ENCODE assay signal across 8 cellular contexts in the genomic region with DNA sequence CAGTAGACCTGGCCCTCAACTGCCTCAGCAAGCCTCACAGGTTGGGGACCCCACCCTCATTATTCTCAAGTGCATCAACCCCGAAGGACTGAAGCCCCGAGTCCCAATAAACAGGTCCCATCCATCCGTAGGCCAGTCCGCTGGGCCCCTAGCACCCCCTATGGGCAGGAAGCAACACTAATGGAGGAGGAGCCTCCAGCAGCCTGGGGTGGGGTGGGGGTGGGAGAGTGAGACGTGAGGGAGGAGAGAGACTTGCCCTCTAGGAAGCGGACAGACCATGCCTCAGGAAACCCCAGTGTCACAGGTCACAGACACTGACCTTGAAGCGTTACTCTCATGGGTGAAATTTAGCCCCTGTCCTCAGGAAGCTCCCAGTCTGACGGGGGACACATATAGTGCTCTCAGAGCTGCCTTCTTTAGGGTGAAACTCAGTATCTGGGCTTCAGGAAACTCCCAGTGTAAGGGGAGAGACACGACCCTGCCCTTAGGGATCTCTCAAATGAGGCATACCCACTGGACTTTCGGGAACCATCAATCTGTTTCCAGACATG.
DNase-seq lines count a peak whose midpoint lies in the region; ATAC-seq and TF ChIP-seq lines count a peak whose summit lies in the region.

No MANE protein-coding gene starts in this region.

- CTCF ChIA-PET in A673 (lab: Charles Lee), result no interaction called here

- peak overlapping the region; percentile 92 for H3K27ac ChIP-seq in A673 (ENCODE audit: low read depth, low read length, poor library complexity, severe bottlenecking)

- H3K36me3 Mint-ChIP-seq in brain, result peaks cover 12% of the 10 kb centered on the region

- peaks cover 2% of the 10 kb centered on the region for H3K27me3 Mint-ChIP-seq in brain

- DNase-seq in A673 (ENCODE audit: low spot score), result peak; percentile 82
- peak; percentile 66 for DNase-seq in GM06990 (ENCODE audit: extremely low read depth, insufficient read length)
- peak; percentile 37 for DNase-seq in NAMALWA (ENCODE audit: low spot score)
- DNase-seq in mucosa of gallbladder (ENCODE audit: low spot score), result peak; percentile 66
- DNase-seq in AG20443 (ENCODE audit: low spot score), result no peak
- DNase-seq in putamen (ENCODE audit: low spot score), result no peak

- H3K27me3 ChIP-seq in A673 (replicated peaks; ENCODE audit: insufficient read depth, low read depth, low read length, poor library complexity), result no peaks in the 10 kb centered on the region
- H3K27me3 ChIP-seq in GM06990 (replicated peaks; ENCODE audit: control insufficient read depth, insufficient read depth, low read length), result peaks cover 2% of the 10 kb centered on the region

- H3K4me3 ChIP-seq in A673 (ENCODE audit: low read depth, low read length, poor library complexity, severe bottlenecking) (peak overlapping the region; percentile 39), GM06990 (replicated peaks; ENCODE audit: low read depth, low read length) (peak overlapping the region; percentile 43)

- TF ChIP-seq CTCF in A673 (conservative IDR thresholded peaks at IDR 0.05; ENCODE audit: low read depth, low read length) (peak; percentile 71), GM06990 (IDR thresholded peaks at IDR 0.05; ENCODE audit: insufficient read depth, low read length, poor library complexity, severe bottlenecking) (peak; percentile 60), brain (conservative IDR thresholded peaks at IDR 0.05) (peak in 1 of 2 experiments; percentile 41)

- POLR2A ChIA-PET in A673 (lab: Charles Lee; ENCODE audit: low non-redundant PET), result interaction anchor here (0.6 kb wide), 1 partner anchor 75 kb away, joined by 3 read pairs; no protein-coding TSS in a partner anchor

- H3K4me1 Mint-ChIP-seq in brain, result peaks cover 68% of the 10 kb centered on the region

- H3K27ac Mint-ChIP-seq in brain, result peak overlapping the region in 4 of 5 experiments; percentile 84 to 91 (median 89)

- ATAC-seq in HG03442 (IDR thresholded peaks at IDR 0.05; ENCODE audit: unreplicated experiment), result no peak

- peaks cover 0 to 9% (median 6%) of the 10 kb centered on the region in 5 experiments for H3K9me3 Mint-ChIP-seq in brain

- peak overlapping the region; percentile 72 to 79 (median 75) for H3K4me3 Mint-ChIP-seq in brain

- BruUV-seq in A673 (replicated peaks; lab: Mats Ljungman, UMichigan), result no TSS peak

- no peaks in the 10 kb centered on the region for H3K36me3 ChIP-seq in A673 (ENCODE audit: insufficient read depth, low read length, poor library complexity, severe bottlenecking)
- H3K36me3 ChIP-seq in GM06990 (ENCODE audit: control insufficient read depth, insufficient read depth, low read length), result no peaks in the 10 kb centered on the region

- intact Hi-C loops in A673 (cut with micrococcal nuclease; ENCODE audit: unreplicated experiment), result loop anchor here (5.0 kb wide), 1 partner anchor 129 kb away; no protein-coding TSS in a partner anchor

- peaks cover 70% of the 10 kb centered on the region for H3K4me1 ChIP-seq in A673 (ENCODE audit: insufficient read depth, low read length, poor library complexity, severe bottlenecking)

- no peaks in the 10 kb centered on the region for H3K9me3 ChIP-seq in A673 (ENCODE audit: low read depth, low read length, poor library complexity, severe bottlenecking)

Comparison
In these comparisons a context has a peak if more than half of its experiments do, and no peak if none do; other contexts are left out.
1. DNase-seq: peak in A673 (single experiment), GM06990 (single experiment), NAMALWA (single experiment) and mucosa of gallbladder (single experiment); none in AG20443 (single experiment) and putamen (single experiment).